Comparison of ENCODE assay signal across 16 cellular contexts in genomic region chrX:103441878-103442535, GRCh38.
DNase-seq lines count a peak whose midpoint lies in the region; ATAC-seq and TF ChIP-seq lines count a peak whose summit lies in the region.
"Had no signal": no experiment of that assay in that cellular context is flagged by ENCODE, and none has a peak within 500 bp of the region (broad histone marks: within the 10 kb centered on the region; RNA-seq: fewer than 3 reads in every experiment).

No MANE protein-coding gene starts in this region.

- H2BK5ac ChIP-seq in mesendoderm (ENCODE audit: low read length): peak overlapping the region; percentile 27

- H2BK120ac ChIP-seq in mesendoderm (ENCODE audit: low read depth, low read length): peak overlapping the region; percentile 98

- no peak overlapping the region for H3K23ac ChIP-seq in mesendoderm (ENCODE audit: low read length)

- TF ChIP-seq CTCF in RWPE1 (conservative IDR thresholded peaks at IDR 0.05; ENCODE audit: low read depth): no peak
- no peak for TF ChIP-seq CTCF in endodermal cell (conservative IDR thresholded peaks at IDR 0.05)

- H4K8ac ChIP-seq in mesendoderm (ENCODE audit: low read depth, low read length): peak overlapping the region; percentile 70

- peak overlapping the region; percentile 41 for H3K4me3 Mint-ChIP-seq in endodermal cell
- no peak overlapping the region for H3K4me3 Mint-ChIP-seq in activated CD4-positive, alpha-beta T cell treated with anti-CD3 and anti-CD28 coated beads for 36 hours
- H3K4me3 Mint-ChIP-seq: CD4-positive, alpha-beta memory T cell; GM23338 had no signal

- H2AK5ac ChIP-seq in mesendoderm (ENCODE audit: low read length): peak overlapping the region; percentile 77

- peaks cover 76% of the 10 kb centered on the region for H3K4me1 Mint-ChIP-seq in endodermal cell
- no peaks in the 10 kb centered on the region for H3K4me1 Mint-ChIP-seq in activated CD4-positive, alpha-beta T cell treated with anti-CD3 and anti-CD28 coated beads for 36 hours

- no peaks in the 10 kb centered on the region for H3K27me3 Mint-ChIP-seq in endodermal cell (ENCODE audit: insufficient read depth)
- no peaks in the 10 kb centered on the region for H3K27me3 Mint-ChIP-seq in activated CD4-positive, alpha-beta T cell treated with anti-CD3 and anti-CD28 coated beads for 36 hours
- H3K27me3 Mint-ChIP-seq: CD4-positive, alpha-beta memory T cell had no signal

- no peak overlapping the region for H3K4me3 ChIP-seq in endodermal cell (ENCODE audit: low read length)
- no peak overlapping the region for H3K4me3 ChIP-seq in mesendoderm (ENCODE audit: low read length)
- no peak overlapping the region for H3K4me3 ChIP-seq in urinary bladder (ENCODE audit: low read depth, low read length)
- H3K4me3 ChIP-seq: GM23338 had no signal

- no peaks in the 10 kb centered on the region for H3K36me3 ChIP-seq in endodermal cell (ENCODE audit: control insufficient read depth, insufficient read depth, low read length)
- H3K36me3 ChIP-seq in mesendoderm (ENCODE audit: control insufficient read depth, insufficient read depth, low read length): no peaks in the 10 kb centered on the region
- H3K36me3 ChIP-seq in urinary bladder (ENCODE audit: insufficient read depth): no peaks in the 10 kb centered on the region
- H3K36me3 ChIP-seq: BE2C had no signal

- CTCF ChIA-PET in RWPE1 (lab: Yijun Ruan, JAX): interaction anchor here (1.2 kb wide), 1 partner anchor 22 kb away, joined by 3 read pairs; no protein-coding TSS in a partner anchor
- CTCF ChIA-PET in activated CD4-positive, alpha-beta T cell treated with anti-CD3 and anti-CD28 coated beads for 36 hours (lab: Charles Lee): no interaction called here

- H3K18ac ChIP-seq in mesendoderm (ENCODE audit: low read length): peak overlapping the region; percentile 83

- peak overlapping the region; percentile 30 for H4K5ac ChIP-seq in mesendoderm (ENCODE audit: low read length)

- H3K27ac ChIP-seq in RWPE1: peak overlapping the region; percentile 98
- H3K27ac ChIP-seq in endodermal cell (ENCODE audit: low read depth, low read length): no peak overlapping the region
- H3K27ac ChIP-seq in mesendoderm (ENCODE audit: low read depth, low read length): no peak overlapping the region
- H3K27ac ChIP-seq in urinary bladder (ENCODE audit: low read depth): peak overlapping the region; percentile 48

- peak overlapping the region; percentile 96 for H3K4ac ChIP-seq in mesendoderm (ENCODE audit: low read depth, low read length)

- peak overlapping the region; percentile 44 for H3K56ac ChIP-seq in mesendoderm (ENCODE audit: low read length)

- no peaks in the 10 kb centered on the region for H3K36me3 Mint-ChIP-seq in endodermal cell (ENCODE audit: low read depth)
- H3K36me3 Mint-ChIP-seq in activated CD4-positive, alpha-beta T cell treated with anti-CD3 and anti-CD28 coated beads for 36 hours (ENCODE audit: low read depth): no peaks in the 10 kb centered on the region
- H3K36me3 Mint-ChIP-seq: CD4-positive, alpha-beta memory T cell had no signal

- ATAC-seq in activated CD4-positive, alpha-beta T cell treated with anti-CD3 and anti-CD28 coated beads for 36 hours: no peak
- ATAC-seq: GM23338 had no signal

- intact Hi-C loops in activated CD4-positive, alpha-beta T cell treated with anti-CD3 and anti-CD28 coated beads for 36 hours (cut with DNase I, micrococcal nuclease): no loop called here

- peaks cover 3% of the 10 kb centered on the region for H3K79me1 ChIP-seq in mesendoderm (ENCODE audit: low read length)

- H3K9ac ChIP-seq in endodermal cell (ENCODE audit: extremely low read depth, low read length, poor library complexity, severe bottlenecking) (no peak overlapping the region), mesendoderm (ENCODE audit: low read length) (no peak overlapping the region)

- H3K4me2 ChIP-seq in mesendoderm (ENCODE audit: low read length): no peak overlapping the region
- H3K4me2 ChIP-seq: GM23338 had no signal

- no peaks in the 10 kb centered on the region for H3K9me3 ChIP-seq in endodermal cell (ENCODE audit: control insufficient read depth, low read length)
- H3K9me3 ChIP-seq: BE2C had no signal

- H2BK15ac ChIP-seq in mesendoderm (replicated peaks; ENCODE audit: low read depth): no peak overlapping the region

- POLR2A ChIA-PET in RWPE1 (lab: Yijun Ruan, JAX; ENCODE audit: low non-redundant PET): interaction anchor here (0.6 kb wide), 1 partner anchor 65 kb away, joined by 3 read pairs; no protein-coding TSS in a partner anchor
- POLR2A ChIA-PET in activated CD4-positive, alpha-beta T cell treated with anti-CD3 and anti-CD28 coated beads for 36 hours (lab: Charles Lee): no interaction called here

- H3K4me1 ChIP-seq in endodermal cell (ENCODE audit: control insufficient read depth, insufficient read depth, low read length) (peaks cover 10% of the 10 kb centered on the region), mesendoderm (ENCODE audit: control insufficient read depth, low read depth, low read length) (peaks cover 7% of the 10 kb centered on the region), urinary bladder (ENCODE audit: insufficient read depth) (no peaks in the 10 kb centered on the region)
- H3K4me1 ChIP-seq: BE2C had no signal

- DNase-seq in RWPE1 (ENCODE audit: low spot score) (peak; percentile 41), endodermal cell (no peak), mesendoderm (no peak), DMS153 (lab: John Stamatoyannopoulos, UW) (no peak), NCI-H2196 (lab: John Stamatoyannopoulos, UW; ENCODE audit: unreplicated experiment) (no peak)
- no peak for DNase-seq in activated CD4-positive, alpha-beta T cell treated with anti-CD3 and anti-CD28 coated beads for 36 hours
- DNase-seq: BE2C; CD4-positive, alpha-beta memory T cell; GF-D8; Kasumi-1; NCI-H2029; NCI-H2227 treated with DMSO at 0.1 percent for 48 hours; NCI-H526; OCI-M1 had no signal

- H3K27me3 ChIP-seq in endodermal cell (ENCODE audit: control insufficient read depth, insufficient read depth, low read length, poor library complexity, severe bottlenecking): no peaks in the 10 kb centered on the region
- no peaks in the 10 kb centered on the region for H3K27me3 ChIP-seq in mesendoderm (ENCODE audit: insufficient read depth, low read length, poor library complexity)
- H3K27me3 ChIP-seq: BE2C had no signal

- H3K27ac Mint-ChIP-seq in endodermal cell: peak overlapping the region; percentile 95
- no peak overlapping the region for H3K27ac Mint-ChIP-seq in activated CD4-positive, alpha-beta T cell treated with anti-CD3 and anti-CD28 coated beads for 36 hours
- H3K27ac Mint-ChIP-seq: GM23338 had no signal

- no peaks in the 10 kb centered on the region for H3K79me2 ChIP-seq in mesendoderm (ENCODE audit: control insufficient read depth, insufficient read depth, low read length)

- WGBS in endodermal cell (ENCODE audit: insufficient coverage in 1 of 2, insufficient read length in 1 of 2), 2 experiments: 86 to 89% methylated on average over 3 to 4 of the region's 4 CpGs
- no CpG with 5 or more reads among the region's 4 CpGs for WGBS in mesendoderm (ENCODE audit: extremely low coverage, insufficient coverage, low lambda C conversion rate)
- WGBS in urinary bladder: 85% methylated on average over 4 of the region's 4 CpGs

- peaks cover 9% of the 10 kb centered on the region for H3K9me3 Mint-ChIP-seq in endodermal cell
- no peaks in the 10 kb centered on the region for H3K9me3 Mint-ChIP-seq in activated CD4-positive, alpha-beta T cell treated with anti-CD3 and anti-CD28 coated beads for 36 hours (ENCODE audit: low read depth)
- H3K9me3 Mint-ChIP-seq: CD4-positive, alpha-beta memory T cell; GM23338 had no signal

Comparison
In these comparisons a context has a peak if more than half of its experiments do, and no peak if none do; other contexts are left out.
1. H3K27ac ChIP-seq: peak in RWPE1 (single experiment) and urinary bladder (single experiment); none in endodermal cell (single experiment) and mesendoderm (single experiment).